Comparison of ENCODE assay signal across 1 cellular context in the genomic region with DNA sequence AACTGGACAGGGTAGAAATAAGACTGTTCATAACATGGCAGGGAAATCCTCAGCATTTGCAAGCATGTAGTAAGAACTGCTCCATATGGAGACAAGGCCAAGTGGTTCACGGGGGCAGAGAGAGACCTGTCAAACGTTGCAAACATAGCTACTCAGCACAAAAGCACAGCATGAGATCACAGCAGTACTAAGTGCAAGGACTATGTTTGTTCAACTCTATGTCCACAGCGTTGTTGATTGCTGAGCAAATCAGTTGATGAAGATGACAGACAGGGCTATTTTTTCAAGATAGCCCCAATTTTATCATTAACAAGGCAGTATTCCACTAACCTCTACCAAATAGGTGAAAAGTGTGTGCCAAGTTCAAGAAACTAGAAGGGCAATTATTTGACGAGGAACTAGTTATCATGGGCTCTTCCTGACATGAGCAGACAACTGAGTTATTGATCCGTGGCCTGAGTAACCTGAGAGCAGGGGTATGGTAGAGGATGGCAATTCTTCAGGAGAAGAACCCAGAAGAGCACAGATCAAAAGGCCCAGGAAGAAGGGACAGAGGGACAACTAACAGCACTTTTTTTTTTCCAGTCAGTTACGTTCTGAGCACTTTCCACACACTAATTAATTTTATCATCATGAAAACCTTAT.
TF ChIP-seq lines count a peak whose summit lies in the region.

No MANE protein-coding gene starts in this region.

TF ChIP-seq in HepG2, 621 proteins besides CTCF, POLR2A, EP300 and RAD21 (continued from another document and continues in another):
- TF ChIP-seq, protein P1, sequence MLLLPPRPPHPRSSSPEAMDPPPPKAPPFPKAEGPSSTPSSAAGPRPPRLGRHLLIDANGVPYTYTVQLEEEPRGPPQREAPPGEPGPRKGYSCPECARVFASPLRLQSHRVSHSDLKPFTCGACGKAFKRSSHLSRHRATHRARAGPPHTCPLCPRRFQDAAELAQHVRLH (CRISPR knock-in tag; IDR thresholded peaks at IDR 0.05; ENCODE audit: borderline replicate concordance, low read depth) = no peak
- TF ChIP-seq ZBTB33 (CRISPR knock-in tag; IDR thresholded peaks at IDR 0.05) (no peak), FLYWCH1 (CRISPR knock-in tag; IDR thresholded peaks at IDR 0.05) (no peak), MLXIP (CRISPR knock-in tag; IDR thresholded peaks at IDR 0.05; ENCODE audit: borderline replicate concordance) (no peak), ETV5 (CRISPR knock-in tag; IDR thresholded peaks at IDR 0.05; ENCODE audit: borderline replicate concordance) (no peak), POGZ (CRISPR knock-in tag; IDR thresholded peaks at IDR 0.05) (no peak), ZNF251 (CRISPR knock-in tag; IDR thresholded peaks at IDR 0.05) (no peak), ZNF770 (CRISPR knock-in tag; IDR thresholded peaks at IDR 0.05) (no peak), SIX4 (CRISPR knock-in tag; IDR thresholded peaks at IDR 0.05) (no peak), ZNF614 (CRISPR knock-in tag; IDR thresholded peaks at IDR 0.05; ENCODE audit: borderline replicate concordance) (0 out of 2 replicates have a peak, but pooled peaks have one; percentile 18), ZNF343 (CRISPR knock-in tag; IDR thresholded peaks at IDR 0.05) (no peak), JDP2 (CRISPR knock-in tag; IDR thresholded peaks at IDR 0.05; ENCODE audit: borderline replicate concordance) (no peak), TFDP2 (CRISPR knock-in tag; IDR thresholded peaks at IDR 0.05) (no peak), MTF1 (CRISPR knock-in tag; IDR thresholded peaks at IDR 0.05) (no peak), ZNF292 (CRISPR knock-in tag; IDR thresholded peaks at IDR 0.05; ENCODE audit: borderline replicate concordance, low read depth) (peak; percentile 69; the same call in 1 of the 2 replicates), MYC (CRISPR knock-in tag; IDR thresholded peaks at IDR 0.05; ENCODE audit: borderline replicate concordance) (no peak), ZNF788 (CRISPR knock-in tag; IDR thresholded peaks at IDR 0.05; ENCODE audit: borderline replicate concordance) (no peak), ZNF10 (CRISPR knock-in tag; IDR thresholded peaks at IDR 0.05; ENCODE audit: borderline replicate concordance, low read depth) (no peak), ESRRA (CRISPR knock-in tag; IDR thresholded peaks at IDR 0.05; ENCODE audit: low read depth) (no peak), ZKSCAN8 (CRISPR knock-in tag; IDR thresholded peaks at IDR 0.05; ENCODE audit: borderline replicate concordance) (no peak), ZNF644 (CRISPR knock-in tag; IDR thresholded peaks at IDR 0.05; ENCODE audit: low read depth) (peak; percentile 55), TFE3 (CRISPR knock-in tag; IDR thresholded peaks at IDR 0.05) (no peak), NR3C1 (CRISPR knock-in tag; IDR thresholded peaks at IDR 0.05) (no peak), TBX3 (IDR thresholded peaks at IDR 0.05; ENCODE audit: borderline replicate concordance) (peak; percentile 17; the same call in 1 of the 2 replicates)
- TF ChIP-seq, protein P2, sequence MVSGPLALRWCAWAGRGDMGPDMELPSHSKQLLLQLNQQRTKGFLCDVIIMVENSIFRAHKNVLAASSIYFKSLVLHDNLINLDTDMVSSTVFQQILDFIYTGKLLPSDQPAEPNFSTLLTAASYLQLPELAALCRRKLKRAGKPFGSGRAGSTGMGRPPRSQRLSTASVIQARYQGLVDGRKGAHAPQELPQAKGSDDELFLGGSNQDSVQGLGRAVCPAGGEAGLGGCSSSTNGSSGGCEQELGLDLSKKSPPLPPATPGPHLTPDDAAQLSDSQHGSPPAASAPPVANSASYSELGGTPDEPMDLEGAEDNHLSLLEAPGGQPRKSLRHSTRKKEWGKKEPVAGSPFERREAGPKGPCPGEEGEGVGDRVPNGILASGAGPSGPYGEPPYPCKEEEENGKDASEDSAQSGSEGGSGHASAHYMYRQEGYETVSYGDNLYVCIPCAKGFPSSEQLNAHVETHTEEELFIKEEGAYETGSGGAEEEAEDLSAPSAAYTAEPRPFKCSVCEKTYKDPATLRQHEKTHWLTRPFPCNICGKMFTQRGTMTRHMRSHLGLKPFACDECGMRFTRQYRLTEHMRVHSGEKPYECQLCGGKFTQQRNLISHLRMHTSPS (CRISPR knock-in tag; IDR thresholded peaks at IDR 0.05; ENCODE audit: low read depth) = no peak
- TF ChIP-seq, protein P3, sequence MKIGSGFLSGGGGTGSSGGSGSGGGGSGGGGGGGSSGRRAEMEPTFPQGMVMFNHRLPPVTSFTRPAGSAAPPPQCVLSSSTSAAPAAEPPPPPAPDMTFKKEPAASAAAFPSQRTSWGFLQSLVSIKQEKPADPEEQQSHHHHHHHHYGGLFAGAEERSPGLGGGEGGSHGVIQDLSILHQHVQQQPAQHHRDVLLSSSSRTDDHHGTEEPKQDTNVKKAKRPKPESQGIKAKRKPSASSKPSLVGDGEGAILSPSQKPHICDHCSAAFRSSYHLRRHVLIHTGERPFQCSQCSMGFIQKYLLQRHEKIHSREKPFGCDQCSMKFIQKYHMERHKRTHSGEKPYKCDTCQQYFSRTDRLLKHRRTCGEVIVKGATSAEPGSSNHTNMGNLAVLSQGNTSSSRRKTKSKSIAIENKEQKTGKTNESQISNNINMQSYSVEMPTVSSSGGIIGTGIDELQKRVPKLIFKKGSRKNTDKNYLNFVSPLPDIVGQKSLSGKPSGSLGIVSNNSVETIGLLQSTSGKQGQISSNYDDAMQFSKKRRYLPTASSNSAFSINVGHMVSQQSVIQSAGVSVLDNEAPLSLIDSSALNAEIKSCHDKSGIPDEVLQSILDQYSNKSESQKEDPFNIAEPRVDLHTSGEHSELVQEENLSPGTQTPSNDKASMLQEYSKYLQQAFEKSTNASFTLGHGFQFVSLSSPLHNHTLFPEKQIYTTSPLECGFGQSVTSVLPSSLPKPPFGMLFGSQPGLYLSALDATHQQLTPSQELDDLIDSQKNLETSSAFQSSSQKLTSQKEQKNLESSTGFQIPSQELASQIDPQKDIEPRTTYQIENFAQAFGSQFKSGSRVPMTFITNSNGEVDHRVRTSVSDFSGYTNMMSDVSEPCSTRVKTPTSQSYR (CRISPR knock-in tag; IDR thresholded peaks at IDR 0.05; ENCODE audit: borderline replicate concordance) = no peak
- TF ChIP-seq, protein P4, sequence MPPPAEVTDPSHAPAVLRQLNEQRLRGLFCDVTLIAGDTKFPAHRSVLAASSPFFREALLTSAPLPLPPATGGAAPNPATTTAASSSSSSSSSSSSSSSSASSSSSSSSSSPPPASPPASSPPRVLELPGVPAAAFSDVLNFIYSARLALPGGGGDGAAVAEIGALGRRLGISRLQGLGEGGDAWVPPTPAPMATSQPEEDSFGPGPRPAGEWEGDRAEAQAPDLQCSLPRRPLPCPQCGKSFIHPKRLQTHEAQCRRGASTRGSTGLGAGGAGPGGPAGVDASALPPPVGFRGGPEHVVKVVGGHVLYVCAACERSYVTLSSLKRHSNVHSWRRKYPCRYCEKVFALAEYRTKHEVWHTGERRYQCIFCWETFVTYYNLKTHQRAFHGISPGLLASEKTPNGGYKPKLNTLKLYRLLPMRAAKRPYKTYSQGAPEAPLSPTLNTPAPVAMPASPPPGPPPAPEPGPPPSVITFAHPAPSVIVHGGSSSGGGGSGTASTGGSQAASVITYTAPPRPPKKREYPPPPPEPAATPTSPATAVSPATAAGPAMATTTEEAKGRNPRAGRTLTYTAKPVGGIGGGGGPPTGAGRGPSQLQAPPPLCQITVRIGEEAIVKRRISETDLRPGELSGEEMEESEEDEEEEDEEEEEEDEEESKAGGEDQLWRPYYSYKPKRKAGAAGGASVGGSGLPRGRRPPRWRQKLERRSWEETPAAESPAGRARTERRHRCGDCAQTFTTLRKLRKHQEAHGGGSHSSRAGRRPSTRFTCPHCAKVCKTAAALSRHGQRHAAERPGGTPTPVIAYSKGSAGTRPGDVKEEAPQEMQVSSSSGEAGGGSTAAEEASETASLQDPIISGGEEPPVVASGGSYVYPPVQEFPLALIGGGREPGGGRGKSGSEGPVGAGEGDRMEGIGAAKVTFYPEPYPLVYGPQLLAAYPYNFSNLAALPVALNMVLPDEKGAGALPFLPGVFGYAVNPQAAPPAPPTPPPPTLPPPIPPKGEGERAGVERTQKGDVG (CRISPR knock-in tag; IDR thresholded peaks at IDR 0.05; ENCODE audit: borderline replicate concordance) = no peak
- TF ChIP-seq, protein P5, sequence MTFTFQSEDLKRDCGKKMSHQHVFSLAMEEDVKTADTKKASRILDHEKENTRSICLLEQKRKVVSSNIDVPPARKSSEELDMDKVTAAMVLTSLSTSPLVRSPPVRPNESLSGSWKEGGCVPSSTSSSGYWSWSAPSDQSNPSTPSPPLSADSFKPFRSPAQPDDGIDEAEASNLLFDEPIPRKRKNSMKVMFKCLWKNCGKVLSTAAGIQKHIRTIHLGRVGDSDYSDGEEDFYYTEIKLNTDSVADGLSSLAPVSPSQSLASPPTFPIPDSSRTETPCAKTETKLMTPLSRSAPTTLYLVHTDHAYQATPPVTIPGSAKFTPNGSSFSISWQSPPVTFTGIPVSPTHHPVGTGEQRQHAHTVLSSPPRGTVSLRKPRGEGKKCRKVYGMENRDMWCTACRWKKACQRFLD (CRISPR knock-in tag; IDR thresholded peaks at IDR 0.05; ENCODE audit: borderline replicate concordance) = no peak
